Comparison of ENCODE assay signal across 1 cellular context in the genomic region with DNA sequence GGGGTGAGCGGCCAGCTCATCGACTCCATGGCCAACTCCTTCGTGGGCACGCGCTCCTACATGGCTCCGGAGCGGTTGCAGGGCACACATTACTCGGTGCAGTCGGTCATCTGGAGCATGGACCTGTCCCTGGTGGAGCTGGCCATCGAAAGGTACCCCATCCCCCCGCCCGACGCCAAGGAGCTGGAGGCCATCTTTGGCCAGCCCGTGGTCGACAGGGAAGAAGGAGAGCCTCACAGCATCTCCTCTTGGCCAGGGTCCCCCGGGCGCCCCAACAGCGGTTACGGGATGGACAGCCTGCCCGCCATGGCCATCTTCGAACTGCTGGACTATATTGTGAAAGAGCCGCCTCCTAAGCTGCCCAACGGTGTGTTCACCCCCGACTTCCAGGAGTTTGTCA.
TF ChIP-seq lines count a peak whose summit lies in the region.

No MANE protein-coding gene starts in this region.

TF ChIP-seq in H1, 55 proteins besides CTCF, POLR2A, EP300 and RAD21:
- TF ChIP-seq GABPA (IDR thresholded peaks at IDR 0.05; ENCODE audit: borderline replicate concordance, insufficient read depth, low read length) (no peak), RNF2 (IDR thresholded peaks at IDR 0.05; ENCODE audit: borderline replicate concordance, low read depth, low read length, missing control alignments, poor library complexity, severe bottlenecking) (no peak), BRCA1 (IDR thresholded peaks at IDR 0.05; ENCODE audit: low read depth, low read length) (no peak), FOSL1 (IDR thresholded peaks at IDR 0.05; ENCODE audit: insufficient read depth, low read depth, low read length) (no peak)
- TF ChIP-seq, protein P1, sequence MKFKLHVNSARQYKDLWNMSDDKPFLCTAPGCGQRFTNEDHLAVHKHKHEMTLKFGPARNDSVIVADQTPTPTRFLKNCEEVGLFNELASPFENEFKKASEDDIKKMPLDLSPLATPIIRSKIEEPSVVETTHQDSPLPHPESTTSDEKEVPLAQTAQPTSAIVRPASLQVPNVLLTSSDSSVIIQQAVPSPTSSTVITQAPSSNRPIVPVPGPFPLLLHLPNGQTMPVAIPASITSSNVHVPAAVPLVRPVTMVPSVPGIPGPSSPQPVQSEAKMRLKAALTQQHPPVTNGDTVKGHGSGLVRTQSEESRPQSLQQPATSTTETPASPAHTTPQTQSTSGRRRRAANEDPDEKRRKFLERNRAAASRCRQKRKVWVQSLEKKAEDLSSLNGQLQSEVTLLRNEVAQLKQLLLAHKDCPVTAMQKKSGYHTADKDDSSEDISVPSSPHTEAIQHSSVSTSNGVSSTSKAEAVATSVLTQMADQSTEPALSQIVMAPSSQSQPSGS (IDR thresholded peaks at IDR 0.05; ENCODE audit: low read length) = no peak
